14 cellular contexts compared by ENCODE assay signal in genomic region chrX:17412692-17413091, GRCh38. TPM values are rescaled to one million over a fixed set of nuclear protein-coding genes. Genes with fewer than 3 reads are reported as not detected.
DNase-seq lines count a peak whose midpoint lies in the region; ATAC-seq, FAIRE-seq and TF ChIP-seq lines count a peak whose summit lies in the region.
"Had no signal": no experiment of that assay in that cellular context is flagged by ENCODE, and none has a peak within 500 bp of the region (broad histone marks: within the 10 kb centered on the region; RNA-seq: fewer than 3 reads in every experiment).

No MANE protein-coding gene starts in this region.

- H3K9me1 ChIP-seq in keratinocyte (ENCODE audit: control insufficient read depth, extremely low read depth, insufficient read depth, low read length): no peaks in the 10 kb centered on the region

- no peaks in the 10 kb centered on the region for H3K27me3 ChIP-seq in keratinocyte (ENCODE audit: control insufficient read depth, extremely low read depth, insufficient read depth, low read length)
- H3K27me3 ChIP-seq: MG63 had no signal

- no peak for ATAC-seq in activated naive CD8-positive, alpha-beta T cell treated with anti-CD3 and anti-CD28 coated beads, Interleukin-2, amount 50 U/mL, for 24 hours
- no peak for ATAC-seq in HG02798 (IDR thresholded peaks at IDR 0.05; ENCODE audit: poor library complexity, unreplicated experiment)
- ATAC-seq: gastrocnemius medialis had no signal

- no peaks in the 10 kb centered on the region for H3K9me3 Mint-ChIP-seq in activated naive CD8-positive, alpha-beta T cell treated with anti-CD3 and anti-CD28 coated beads, Interleukin-2, amount 50 U/mL, for 24 hours
- H3K9me3 Mint-ChIP-seq: activated CD4-positive, alpha-beta T cell treated with anti-CD3 and anti-CD28 coated beads, Interleukin-2, amount 10 ng/mL, durations not matched to agents 24 days and 14 days had no signal

- peak overlapping the region; percentile 51 for H3K9ac ChIP-seq in keratinocyte (ENCODE audit: control insufficient read depth, extremely low read depth, insufficient read depth, low read length)

- no peaks in the 10 kb centered on the region for H3K36me3 Mint-ChIP-seq in activated naive CD8-positive, alpha-beta T cell treated with anti-CD3 and anti-CD28 coated beads, Interleukin-2, amount 50 U/mL, for 24 hours (ENCODE audit: low read depth)
- H3K36me3 Mint-ChIP-seq: CD4-positive, CD25-positive, alpha-beta regulatory T cell had no signal

- no peak overlapping the region for H2AFZ ChIP-seq in keratinocyte (ENCODE audit: control insufficient read depth, low read length)

- DNase-seq in AG10803 (ENCODE audit: low read depth) (peak; percentile 81), HS-5 (ENCODE audit: low read depth) (peak; percentile 79), keratinocyte (ENCODE audit: low read depth, low spot score) (peak; percentile 75), GF-D8 (lab: John Stamatoyannopoulos, UW) (no peak), T-helper 2 cell (no peak), inferior parietal cortex (ENCODE audit: extremely low spot score) (no peak)
- DNase-seq in activated naive CD8-positive, alpha-beta T cell treated with anti-CD3 and anti-CD28 coated beads, Interleukin-2, amount 50 U/mL, for 24 hours: no peak
- DNase-seq: activated CD4-positive, alpha-beta T cell treated with anti-CD3 and anti-CD28 coated beads, Interleukin-2, amount 10 ng/mL, durations not matched to agents 24 days and 14 days; activated gamma-delta T cell treated with Interleukin-2 at 50 U/mL for 16 hours; CD4-positive, CD25-positive, alpha-beta regulatory T cell; gastrocnemius medialis; MG63; NCI-H524 treated with DMSO at 0.1 percent for 48 hours had no signal

- H3K79me2 ChIP-seq in keratinocyte (ENCODE audit: control insufficient read depth, insufficient read depth, low read length): peaks cover 30% of the 10 kb centered on the region

- FAIRE-seq in keratinocyte (lab: Jason Lieb, UNC): peak; percentile 79

- H3K4me2 ChIP-seq in keratinocyte (ENCODE audit: control insufficient read depth, extremely low read depth, insufficient read depth, low read depth, low read length): peak overlapping the region; percentile 76

- H3K4me1 Mint-ChIP-seq in activated naive CD8-positive, alpha-beta T cell treated with anti-CD3 and anti-CD28 coated beads, Interleukin-2, amount 50 U/mL, for 24 hours: peaks cover 27% of the 10 kb centered on the region
- H3K4me1 Mint-ChIP-seq: CD4-positive, CD25-positive, alpha-beta regulatory T cell had no signal

- peak overlapping the region; percentile 87 for H3K27ac ChIP-seq in keratinocyte (ENCODE audit: control insufficient read depth, insufficient read depth, low read length)
- H3K27ac ChIP-seq: gastrocnemius medialis had no signal

- H3K4me3 ChIP-seq in AG10803 (ENCODE audit: low read length): no peak overlapping the region
- H3K4me3 ChIP-seq in keratinocyte (ENCODE audit: control insufficient read depth in 2 of 3, extremely low read depth in 1 of 3, insufficient read depth in 2 of 3, low read depth in 1 of 3, low read length in 3 of 3): peak overlapping the region in 1 of 3 experiments; percentile 19
- H3K4me3 ChIP-seq: gastrocnemius medialis, MG63 had no signal

- H4K20me1 ChIP-seq in keratinocyte (ENCODE audit: control insufficient read depth, extremely low read depth, insufficient read depth, low read length): no peaks in the 10 kb centered on the region

- peaks cover 51% of the 10 kb centered on the region for H3K4me1 ChIP-seq in keratinocyte (ENCODE audit: control insufficient read depth, extremely low read depth, insufficient read depth, low read length)
- H3K4me1 ChIP-seq: gastrocnemius medialis had no signal

- peaks cover 4% of the 10 kb centered on the region for H3K27me3 Mint-ChIP-seq in activated naive CD8-positive, alpha-beta T cell treated with anti-CD3 and anti-CD28 coated beads, Interleukin-2, amount 50 U/mL, for 24 hours
- H3K27me3 Mint-ChIP-seq: activated CD4-positive, alpha-beta T cell treated with anti-CD3 and anti-CD28 coated beads, Interleukin-2, amount 10 ng/mL, durations not matched to agents 24 days and 14 days; CD4-positive, CD25-positive, alpha-beta regulatory T cell had no signal

- H3K9me3 ChIP-seq in keratinocyte (ENCODE audit: control insufficient read depth, low read depth, low read length): no peaks in the 10 kb centered on the region
- H3K9me3 ChIP-seq: gastrocnemius medialis, MG63 had no signal

- no peak for TF ChIP-seq CTCF in AG10803 (conservative IDR thresholded peaks at IDR 0.05; ENCODE audit: low read length)
- TF ChIP-seq CTCF in keratinocyte (optimal IDR thresholded peaks at IDR 0.05 in 1 of 3, IDR thresholded peaks at IDR 0.05 in 1 of 3, conservative IDR thresholded peaks at IDR 0.05 in 1 of 3; ENCODE audit: extremely low read depth in 1 of 3, insufficient read depth in 2 of 3, low read length in 3 of 3): no peak

- dilution Hi-C loops in keratinocyte (cut with MboI; ENCODE audit: extremely low pct_ligation_motif_present, low sequenced_read_pairs): no loop called here

- H3K36me3 ChIP-seq in keratinocyte (ENCODE audit: control insufficient read depth in 2 of 2, extremely low read depth in 1 of 2, insufficient read depth in 2 of 2, low read length in 2 of 2): no peaks in the 10 kb centered on the region
- H3K36me3 ChIP-seq: gastrocnemius medialis, MG63 had no signal

- no peak overlapping the region for H3K4me3 Mint-ChIP-seq in activated naive CD8-positive, alpha-beta T cell treated with anti-CD3 and anti-CD28 coated beads, Interleukin-2, amount 50 U/mL, for 24 hours
- H3K4me3 Mint-ChIP-seq: activated CD4-positive, alpha-beta T cell treated with anti-CD3 and anti-CD28 coated beads, Interleukin-2, amount 10 ng/mL, durations not matched to agents 24 days and 14 days; CD4-positive, CD25-positive, alpha-beta regulatory T cell had no signal

- peak overlapping the region; percentile 9 for H3K27ac Mint-ChIP-seq in activated naive CD8-positive, alpha-beta T cell treated with anti-CD3 and anti-CD28 coated beads, Interleukin-2, amount 50 U/mL, for 24 hours
- H3K27ac Mint-ChIP-seq: activated CD4-positive, alpha-beta T cell treated with anti-CD3 and anti-CD28 coated beads, Interleukin-2, amount 10 ng/mL, durations not matched to agents 24 days and 14 days; CD4-positive, CD25-positive, alpha-beta regulatory T cell had no signal

RNA-seq across cellular contexts. Expression of gene NHS, which starts 37.7 kb away (rescaled TPM):
- 3.6 to 5.4 TPM (median 3.7 TPM) in 3 replicates for polyA plus RNA-seq in keratinocyte
- 3.3 TPM for polyA plus RNA-seq in keratinocyte (2011; ENCODE audit: low read depth)
- 1.8 and 2.3 TPM in 2 replicates for polyA plus RNA-seq in keratinocyte (2011; cell fraction: cytosol; rRNA removed)
- 11.5 and 12.4 TPM in 2 replicates for polyA plus RNA-seq in keratinocyte (2011; cell fraction: nucleus; rRNA removed)
- polyA plus RNA-seq in keratinocyte (2012; ENCODE audit: low replicate concordance): 2.5 and 5.1 TPM in 2 replicates
- polyA minus RNA-seq in keratinocyte: 6.2 to 10.9 TPM (median 7.4 TPM) in 3 replicates
- 2.9 TPM for polyA minus RNA-seq in keratinocyte (2011; cell fraction: cytosol; rRNA and poly(A)+ RNA removed)
- polyA minus RNA-seq in keratinocyte (2011; cell fraction: nucleus; rRNA and poly(A)+ RNA removed): 7.9 and 14.3 TPM in 2 replicates

Comparison
In these comparisons a context has a peak if more than half of its experiments do, and no peak if none do; other contexts are left out.
1. DNase-seq: peak in AG10803 (single experiment), HS-5 (single experiment) and keratinocyte (single experiment); none in activated naive CD8-positive, alpha-beta T cell treated with anti-CD3 and anti-CD28 coated beads, Interleukin-2, amount 50 U/mL, for 24 hours (single experiment), GF-D8 (single experiment), T-helper 2 cell (0 of 5) and inferior parietal cortex (single experiment).